In the genomic region with DNA sequence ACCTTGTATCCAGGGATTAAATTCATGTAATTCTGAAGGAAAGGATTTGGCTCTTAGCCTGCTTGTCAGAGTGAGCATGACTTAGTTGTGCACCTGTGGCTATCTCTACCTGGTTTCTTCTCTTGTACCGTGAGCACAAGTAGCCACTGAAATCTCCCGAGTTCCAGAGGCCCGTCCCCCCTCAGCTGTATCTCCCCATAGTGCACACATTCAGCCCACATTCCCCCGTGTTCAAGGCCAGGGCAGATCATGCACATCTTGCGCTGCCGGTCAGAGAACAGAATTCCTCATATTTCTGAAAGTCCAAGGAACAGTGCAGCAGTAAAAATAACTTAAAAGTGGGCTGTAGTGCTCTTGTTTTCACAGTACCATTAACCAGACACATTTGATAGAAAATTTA, we compare ENCODE assay signal across 10 cellular contexts. TPM values are rescaled to one million over a fixed set of nuclear protein-coding genes. Genes with fewer than 3 reads are reported as not detected.
A peak's percentile ranks its signal among the peaks of the same experiment; 100 is the strongest.
DNase-seq lines count a peak whose midpoint lies in the region; ATAC-seq lines count a peak whose summit lies in the region.
"Had no signal": no experiment of that assay in that cellular context is flagged by ENCODE, and none has a peak within 500 bp of the region (broad histone marks: within the 10 kb centered on the region; RNA-seq: fewer than 3 reads in every experiment).

No MANE protein-coding gene starts in this region.

- no peaks in the 10 kb centered on the region for H3K27me3 Mint-ChIP-seq in T-cell
- H3K27me3 Mint-ChIP-seq in stimulated activated naive CD8-positive, alpha-beta T cell treated with anti-CD3 and anti-CD28 coated beads, Interleukin-15, amount 100 ng/mL, for 72 hours, result peaks cover 38% of the 10 kb centered on the region

- ATAC-seq in T-cell (replicated peaks in 1 of 4), result no peak
- no peak for ATAC-seq in stimulated activated naive CD8-positive, alpha-beta T cell treated with anti-CD3 and anti-CD28 coated beads, Interleukin-15, amount 100 ng/mL, for 72 hours
- no peak for ATAC-seq in HG03520 (IDR thresholded peaks at IDR 0.05; ENCODE audit: unreplicated experiment)

- H3K27ac Mint-ChIP-seq in T-cell, result peak overlapping the region; percentile 31 to 81
- no peak overlapping the region for H3K27ac Mint-ChIP-seq in stimulated activated naive CD8-positive, alpha-beta T cell treated with anti-CD3 and anti-CD28 coated beads, Interleukin-15, amount 100 ng/mL, for 72 hours

- peak overlapping the region; percentile 97 to 98 (median 98) for H3K4me3 Mint-ChIP-seq in T-cell
- peak overlapping the region; percentile 75 to 96 for H3K4me3 Mint-ChIP-seq in stimulated activated naive CD8-positive, alpha-beta T cell treated with anti-CD3 and anti-CD28 coated beads, Interleukin-15, amount 100 ng/mL, for 72 hours

- peak; percentile 34 for DNase-seq in activated CD8-positive, alpha-beta memory T cell treated with anti-CD3 and anti-CD28 coated beads, Interleukin-2, amount 50 U/mL, for 48 hours
- no peak for DNase-seq in activated CD8-positive, alpha-beta memory T cell treated with anti-CD3 and anti-CD28 coated beads, Interleukin-2, amount 50 U/mL, for 4 hours
- DNase-seq in T-cell, result no peak
- DNase-seq in islet precursor cell, result peak; percentile 35
- no peak for DNase-seq in stimulated activated naive CD8-positive, alpha-beta T cell treated with anti-CD3 and anti-CD28 coated beads, Interleukin-15, amount 100 ng/mL, for 72 hours
- DNase-seq in stimulated activated CD4-positive, alpha-beta T cell treated with anti-CD3 and anti-CD28 coated beads, Interleukin-1b, Interleukin-23, amount 100 ng/mL, for 48 hours, result no peak
- no peak for DNase-seq in G401 (ENCODE audit: low spot score)
- DNase-seq: NCI-H1436 treated with DMSO at 0.1 percent for 48 hours, NCI-H774 had no signal

- POLR2A ChIA-PET in T-cell (lab: Charles Lee), result interaction anchor here in 1 of 2 donors (0.8 to 5.4 kb wide), 9 partner anchors 10 to 548 kb away, joined by 4 to 97 read pairs (median 9); partner anchors contain the start of gene TTF2

- CTCF ChIA-PET in T-cell (lab: Charles Lee), result interaction anchor here (0.7 to 2.8 kb wide), 12 partner anchors 8 to 74 kb away, joined by 3 to 39 read pairs (median 5); no protein-coding TSS in a partner anchor

- no peaks in the 10 kb centered on the region for H3K9me3 Mint-ChIP-seq in T-cell
- no peaks in the 10 kb centered on the region for H3K9me3 Mint-ChIP-seq in stimulated activated naive CD8-positive, alpha-beta T cell treated with anti-CD3 and anti-CD28 coated beads, Interleukin-15, amount 100 ng/mL, for 72 hours

- peaks cover 52 to 69% (median 57%) of the 10 kb centered on the region in 3 donors for H3K4me1 Mint-ChIP-seq in T-cell
- peaks cover 51% of the 10 kb centered on the region for H3K4me1 Mint-ChIP-seq in stimulated activated naive CD8-positive, alpha-beta T cell treated with anti-CD3 and anti-CD28 coated beads, Interleukin-15, amount 100 ng/mL, for 72 hours

- in situ Hi-C loops in G401 (cut with HindIII; ENCODE audit: low sequenced_read_pairs), result no loop called here

- peaks cover 37% of the 10 kb centered on the region for H3K36me3 Mint-ChIP-seq in T-cell

RNA-seq across cellular contexts. Expression of gene TENT5C, which starts 2.4 kb away (rescaled TPM):
- 100 to 1,000 TPM in 1 of 5 donors, 10 to 100 TPM in 2, 1 to 10 TPM in 2; 7.6 to 133 (median 11.2) TPM for total RNA-seq in T-cell
- total RNA-seq in G401 (2014; rRNA removed; shearing (Covaris generic)), result 0.25 and 0.85 TPM in 2 replicates

Comparison
In these comparisons a context has a peak if more than half of its experiments do, and no peak if none do; other contexts are left out.
1. DNase-seq: peak in activated CD8-positive, alpha-beta memory T cell treated with anti-CD3 and anti-CD28 coated beads, Interleukin-2, amount 50 U/mL, for 48 hours (single experiment) and islet precursor cell (single experiment); none in activated CD8-positive, alpha-beta memory T cell treated with anti-CD3 and anti-CD28 coated beads, Interleukin-2, amount 50 U/mL, for 4 hours (single experiment), T-cell (0 of 34), stimulated activated naive CD8-positive, alpha-beta T cell treated with anti-CD3 and anti-CD28 coated beads, Interleukin-15, amount 100 ng/mL, for 72 hours (0 of 2), stimulated activated CD4-positive, alpha-beta T cell treated with anti-CD3 and anti-CD28 coated beads, Interleukin-1b, Interleukin-23, amount 100 ng/mL, for 48 hours (single experiment) and G401 (single experiment).
2. H3K27ac Mint-ChIP-seq: peak in T-cell (2 of 2); none in stimulated activated naive CD8-positive, alpha-beta T cell treated with anti-CD3 and anti-CD28 coated beads, Interleukin-15, amount 100 ng/mL, for 72 hours (0 of 2).